Comparison of ENCODE assay signal across 27 cellular contexts in the genomic region with DNA sequence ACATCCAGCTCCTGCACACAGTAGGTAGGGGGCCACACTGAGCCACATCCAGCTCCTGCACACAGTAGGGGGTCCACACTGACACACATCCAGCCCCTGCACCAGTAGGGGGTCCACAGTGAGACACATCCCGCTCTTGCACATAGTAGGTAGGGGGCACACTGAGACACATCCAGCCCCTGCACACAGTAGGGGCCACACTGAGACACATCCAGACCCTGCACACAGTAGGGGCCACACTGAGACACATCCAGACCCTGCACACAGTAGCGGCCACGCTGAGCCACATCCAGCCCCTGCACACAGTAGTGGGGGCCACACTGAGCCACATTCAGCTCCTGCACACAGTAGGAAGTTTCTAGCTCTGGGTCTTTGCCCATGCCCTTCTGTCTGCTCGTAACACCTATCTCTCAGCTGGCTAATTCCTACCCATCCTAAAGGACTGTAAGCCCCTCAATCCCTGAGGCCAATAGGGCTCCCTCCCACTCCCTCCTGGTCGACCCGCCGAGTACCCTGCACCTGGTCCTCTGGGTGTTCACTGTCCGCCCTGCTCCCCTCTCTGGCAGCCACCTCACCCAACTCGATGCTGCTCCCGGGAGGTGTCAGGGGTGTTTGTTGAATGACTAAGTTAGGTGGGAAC. TPM values are rescaled to one million over a fixed set of nuclear protein-coding genes. Genes with fewer than 3 reads are reported as not detected.
DNase-seq lines count a peak whose midpoint lies in the region; TF ChIP-seq lines count a peak whose summit lies in the region.
"Had no signal": no experiment of that assay in that cellular context is flagged by ENCODE, and none has a peak within 500 bp of the region (broad histone marks: within the 10 kb centered on the region; RNA-seq: fewer than 3 reads in every experiment).

No MANE protein-coding gene starts in this region.

- H3K27ac ChIP-seq in H9 (ENCODE audit: insufficient read length, low read depth, low read length) (no peak overlapping the region), mesenchymal stem cell (ENCODE audit: low read length, poor library complexity, severe bottlenecking) (no peak overlapping the region), testis (no peak overlapping the region)
- H3K27ac ChIP-seq: brain microvascular endothelial cell, gastrocnemius medialis, hepatocyte, parathyroid adenoma had no signal

- no peak overlapping the region for H2BK20ac ChIP-seq in H9 (ENCODE audit: low read depth, low read length, poor library complexity, severe bottlenecking)

- H3K27me3 Mint-ChIP-seq in H9 (ENCODE audit: low read depth), result peaks cover 2% of the 10 kb centered on the region; the same call in 1 of the 2 replicates
- peaks cover 11% of the 10 kb centered on the region for H3K27me3 Mint-ChIP-seq in chondrocyte (ENCODE audit: low read depth)
- H3K27me3 Mint-ChIP-seq: activated CD8-positive, alpha-beta T cell treated with anti-CD3 and anti-CD28 coated beads for 36 hours; activated T-helper 17 cell treated with anti-CD3 and anti-CD28 coated beads, Interleukin-2, amount 50 U/mL, for 72 hours had no signal

- no peak overlapping the region for H3K23ac ChIP-seq in H9 (ENCODE audit: insufficient read length, low read depth, low read length)
- no peak overlapping the region for H3K23ac ChIP-seq in mesenchymal stem cell (ENCODE audit: low read length in 2 of 2)

- no peak overlapping the region for H3K9ac ChIP-seq in H9 (ENCODE audit: extremely low read depth, insufficient read length, low read length)
- H3K9ac ChIP-seq in mesenchymal stem cell (ENCODE audit: low read length), result no peak overlapping the region
- H3K9ac ChIP-seq: parathyroid adenoma had no signal

- no peaks in the 10 kb centered on the region; the same call in 1 of the 2 replicates for H3K4me1 ChIP-seq in H9 (ENCODE audit: insufficient read depth, low read length)
- H3K4me1 ChIP-seq in mesenchymal stem cell (ENCODE audit: control insufficient read depth, insufficient read depth, low read depth, low read length), result peaks cover 3% of the 10 kb centered on the region
- peaks cover 7% of the 10 kb centered on the region for H3K4me1 ChIP-seq in testis
- H3K4me1 ChIP-seq: parathyroid adenoma had no signal

- no peaks in the 10 kb centered on the region for H3K23me2 ChIP-seq in H9 (ENCODE audit: insufficient read length, low read depth, low read length, poor library complexity, severe bottlenecking)

- no peak overlapping the region for H3K18ac ChIP-seq in H9 (ENCODE audit: insufficient read length, low read depth, low read length)
- no peak overlapping the region for H3K18ac ChIP-seq in mesenchymal stem cell (ENCODE audit: low read depth in 1 of 2, low read length in 2 of 2)

- no peak overlapping the region for H4K5ac ChIP-seq in H9 (ENCODE audit: insufficient read length, low read depth, low read length)

- H2AFZ ChIP-seq in H9 (ENCODE audit: low read length) (no peak overlapping the region), mesenchymal stem cell (ENCODE audit: low read depth, low read length) (no peak overlapping the region)
- H2AFZ ChIP-seq: hepatocyte, parathyroid adenoma had no signal

- no peak overlapping the region for H2BK15ac ChIP-seq in H9 (ENCODE audit: low read depth, low read length)
- H2BK15ac ChIP-seq in mesenchymal stem cell (ENCODE audit: low read depth, poor library complexity, severe bottlenecking), result no peak overlapping the region

- H3K36me3 Mint-ChIP-seq in H9 (ENCODE audit: insufficient read depth in 1 of 3, low read depth in 3 of 3) (peaks cover 2 to 9% (median 5%) of the 10 kb centered on the region in 3 experiments; a peak in 6 of 7 replicates), chondrocyte (ENCODE audit: low read depth) (peaks cover 3% of the 10 kb centered on the region)

- H2BK120ac ChIP-seq in H9 (ENCODE audit: low read depth, low read length, poor library complexity, severe bottlenecking), result no peak overlapping the region
- H2BK120ac ChIP-seq in mesenchymal stem cell (ENCODE audit: low read depth, low read length), result no peak overlapping the region

- H3K4ac ChIP-seq in H9 (ENCODE audit: low read depth, low read length) (no peak overlapping the region), mesenchymal stem cell (ENCODE audit: low read depth in 1 of 2, low read length in 2 of 2) (no peak overlapping the region)

- H3K36me3 ChIP-seq in mesenchymal stem cell (ENCODE audit: control insufficient read depth in 1 of 2, insufficient read depth in 2 of 2, low read depth in 1 of 2, low read length in 2 of 2) (peaks cover 0 to 2% of the 10 kb centered on the region in 2 experiments), testis (ENCODE audit: low read depth, missing control alignments) (no peaks in the 10 kb centered on the region)
- H3K36me3 ChIP-seq: brain microvascular endothelial cell, gastrocnemius medialis had no signal

- no peak overlapping the region for H3K4me3 ChIP-seq in mesenchymal stem cell (ENCODE audit: insufficient read depth in 1 of 2, low read depth in 1 of 2, low read length in 2 of 2)
- no peak overlapping the region for H3K4me3 ChIP-seq in testis
- H3K4me3 ChIP-seq: gastrocnemius medialis, hepatocyte, smooth muscle cell had no signal

- H3K4me2 ChIP-seq in H9 (ENCODE audit: insufficient read depth, insufficient read length, low read length), result no peak overlapping the region
- H3K4me2 ChIP-seq in mesenchymal stem cell (ENCODE audit: low read length, poor library complexity, severe bottlenecking), result no peak overlapping the region
- H3K4me2 ChIP-seq: hepatocyte, smooth muscle cell had no signal

- no peak for TF ChIP-seq POLR2A in testis (IDR thresholded peaks at IDR 0.05)

- no peak overlapping the region for H3K56ac ChIP-seq in H9 (ENCODE audit: insufficient read length, low read depth, low read length)

- no peak overlapping the region for H2BK12ac ChIP-seq in H9 (ENCODE audit: insufficient read length, low read depth, low read length)
- no peak overlapping the region for H2BK12ac ChIP-seq in mesenchymal stem cell (ENCODE audit: low read length in 2 of 2)

- H4K8ac ChIP-seq in H9 (replicated peaks; ENCODE audit: insufficient read length, low read depth, low read length) (no peak overlapping the region), mesenchymal stem cell (ENCODE audit: low read length) (peak overlapping the region; percentile 13)

- TF ChIP-seq CTCF in H9 (conservative IDR thresholded peaks at IDR 0.05) (no peak), chondrocyte (IDR thresholded peaks at IDR 0.05) (no peak), testis (IDR thresholded peaks at IDR 0.05) (no peak)

- intact Hi-C loops in head of caudate nucleus (cut with DNase I), result no loop called here
- intact Hi-C loops in testis (cut with DNase I; ENCODE audit: low total_unique reads), result no loop called here

- no CpG with 5 or more reads among the region's 10 CpGs for WGBS in H9 (ENCODE audit: extremely low coverage, insufficient read length, low lambda C conversion rate)
- over 99% methylated on average over 8 of the region's 10 CpGs for WGBS in mesenchymal stem cell
- whole genome bisulfite sequencing in testis, 2 donors, result 83 to 88% methylated on average over 8 to 10 of the region's 10 CpGs

- H3K27me3 ChIP-seq in H9 (ENCODE audit: insufficient read depth, low read length) (no peaks in the 10 kb centered on the region), mesenchymal stem cell (ENCODE audit: control insufficient read depth in 1 of 2, insufficient read depth in 1 of 2, low read length in 2 of 2) (peaks cover 8 to 41% of the 10 kb centered on the region in 2 experiments), testis (no peaks in the 10 kb centered on the region)
- H3K27me3 ChIP-seq: brain microvascular endothelial cell, gastrocnemius medialis, hepatocyte had no signal

- H3K14ac ChIP-seq in H9 (ENCODE audit: insufficient read depth, low read length) (no peak overlapping the region), mesenchymal stem cell (ENCODE audit: low read length in 2 of 2) (no peak overlapping the region)

- no peak overlapping the region for H3K27ac Mint-ChIP-seq in H9
- H3K27ac Mint-ChIP-seq in chondrocyte (ENCODE audit: unreplicated experiment), result no peak overlapping the region
- H3K27ac Mint-ChIP-seq: activated CD8-positive, alpha-beta T cell treated with anti-CD3 and anti-CD28 coated beads for 36 hours; activated naive CD4-positive, alpha-beta T cell treated with anti-CD3 and anti-CD28 coated beads, Interleukin-2, amount 50 U/mL, for 72 hours had no signal

- H3K79me1 ChIP-seq in H9 (ENCODE audit: insufficient read depth, low read depth, low read length, poor library complexity, severe bottlenecking) (no peaks in the 10 kb centered on the region), mesenchymal stem cell (replicated peaks; ENCODE audit: low read length, poor library complexity, severe bottlenecking) (no peaks in the 10 kb centered on the region)

- peaks cover 14 to 31% of the 10 kb centered on the region in 2 experiments; a peak in 3 of 4 replicates for H3K4me1 Mint-ChIP-seq in H9
- peaks cover 9% of the 10 kb centered on the region for H3K4me1 Mint-ChIP-seq in chondrocyte (ENCODE audit: low read depth)
- H3K4me1 Mint-ChIP-seq: neural crest cell had no signal

- H2AK5ac ChIP-seq in H9 (ENCODE audit: insufficient read length, low read length) (no peak overlapping the region), mesenchymal stem cell (ENCODE audit: low read length, severe bottlenecking) (no peak overlapping the region)

- H4K91ac ChIP-seq in H9 (ENCODE audit: insufficient read length, low read depth, low read length) (no peak overlapping the region), mesenchymal stem cell (ENCODE audit: low read length) (peak overlapping the region; percentile 29)

- no peaks in the 10 kb centered on the region for H3K9me3 ChIP-seq in H9 (ENCODE audit: control insufficient read depth, low read depth, low read length)
- H3K9me3 ChIP-seq in mesenchymal stem cell (ENCODE audit: control insufficient read depth, low read length), result peaks cover 10% of the 10 kb centered on the region
- H3K9me3 ChIP-seq in testis, result no peaks in the 10 kb centered on the region
- H3K9me3 ChIP-seq: gastrocnemius medialis had no signal

- H3T11ph ChIP-seq in H9 (ENCODE audit: low read length), result no peak overlapping the region

- H2BK5ac ChIP-seq in H9 (ENCODE audit: insufficient read length, low read length) (no peak overlapping the region), mesenchymal stem cell (ENCODE audit: low read depth, low read length, poor library complexity, severe bottlenecking) (no peak overlapping the region)

- H3K9me3 Mint-ChIP-seq in H9 (peaks cover 8 to 15% of the 10 kb centered on the region in 2 experiments), chondrocyte (ENCODE audit: low read depth) (peaks cover 10% of the 10 kb centered on the region)
- H3K9me3 Mint-ChIP-seq: activated CD8-positive, alpha-beta T cell treated with anti-CD3 and anti-CD28 coated beads for 36 hours had no signal

- no peak overlapping the region; a peak in 1 of 5 replicates for H3K4me3 Mint-ChIP-seq in H9
- no peak overlapping the region for H3K4me3 Mint-ChIP-seq in chondrocyte (ENCODE audit: unreplicated experiment)
- H3K4me3 Mint-ChIP-seq: activated CD8-positive, alpha-beta T cell treated with anti-CD3 and anti-CD28 coated beads for 36 hours; neural crest cell had no signal

- no peaks in the 10 kb centered on the region for H4K20me1 ChIP-seq in H9 (ENCODE audit: control insufficient read depth, insufficient read depth, insufficient read length)

- H3K79me2 ChIP-seq in H9 (ENCODE audit: insufficient read depth, low read length), result no peaks in the 10 kb centered on the region
- H3K79me2 ChIP-seq: hepatocyte, parathyroid adenoma had no signal

- DNase-seq in 8988T (peak; percentile 1), H9 (peak; percentile 29), chondrocyte (ENCODE audit: low spot score) (peak; percentile 62), mesenchymal stem cell (no peak), head of caudate nucleus (no peak), SIG-M5 treated with dmso at 0.1 percent for 504 hours (lab: John Stamatoyannopoulos, UW; ENCODE audit: unreplicated experiment) (no peak), testis (no peak)
- DNase-seq: activated CD8-positive, alpha-beta T cell treated with anti-CD3 and anti-CD28 coated beads for 36 hours; amygdala; brain microvascular endothelial cell; COR-L47; gastrocnemius medialis; mesendoderm; NCI-H1105; NCI-H187; NCI-H446 treated with DMSO at 0.1 percent for 48 hours; stimulated activated naive CD8-positive, alpha-beta T cell treated with anti-CD3 and anti-CD28 coated beads, Interleukin-15, Interleukin-2, amounts not matched to agents 100 U/mL and 50 U/mL, for 24 hours had no signal

RNA-seq across cellular contexts. Expression of gene ATP2A3, which starts 9.4 kb away (rescaled TPM):
- 13.3 and 14.6 TPM in 2 replicates for total RNA-seq in H9 (2021)
- 0.53 to 1.7 TPM (median 1.5 TPM) in 3 replicates for total RNA-seq in chondrocyte
- polyA plus RNA-seq in mesenchymal stem cell (2013, experiment 1 of 2), result 1.7 TPM
- polyA plus RNA-seq in mesenchymal stem cell (2013, experiment 2 of 2), result 1.5 TPM
- 10 to 100 TPM in 1 of 2 donors, 1 to 10 TPM in 1; 8.0 to 19.6 TPM for total RNA-seq in testis
- 8.2 TPM for polyA plus RNA-seq in testis (ENCODE audit: insufficient read depth, low read depth, low replicate concordance)
- total RNA-seq: HT1080, MCF 10A had no signal

RNA-seq across cellular contexts. Expression of gene P2RX1, which starts 57.4 kb away (rescaled TPM):
- total RNA-seq in H9 (2021) (0.09 TPM in 1 of 2 replicates, not detected in the other), chondrocyte (not detected in 3 replicates), testis (10 to 100 TPM in 1 of 2 donors, 1 to 10 TPM in 1; 5.0 to 15.2 TPM)
- 0.47 TPM for polyA plus RNA-seq in mesenchymal stem cell (2013, experiment 1 of 2)
- 0.49 TPM for polyA plus RNA-seq in mesenchymal stem cell (2013, experiment 2 of 2)
- polyA plus RNA-seq in testis (ENCODE audit: insufficient read depth, low read depth, low replicate concordance), result 2.5 TPM
- total RNA-seq: HT1080, MCF 10A, neural crest cell, RPMI7951 had no signal
- polyA plus RNA-seq: fibroblast of lung had no signal

Comparison
In these comparisons a context has a peak if more than half of its experiments do, and no peak if none do; other contexts are left out.
1. DNase-seq: peak in 8988T (single experiment), H9 (single experiment) and chondrocyte (single experiment); none in mesenchymal stem cell (single experiment), head of caudate nucleus (0 of 42), SIG-M5 treated with dmso at 0.1 percent for 504 hours (single experiment) and testis (single experiment).